In the genomic region with DNA sequence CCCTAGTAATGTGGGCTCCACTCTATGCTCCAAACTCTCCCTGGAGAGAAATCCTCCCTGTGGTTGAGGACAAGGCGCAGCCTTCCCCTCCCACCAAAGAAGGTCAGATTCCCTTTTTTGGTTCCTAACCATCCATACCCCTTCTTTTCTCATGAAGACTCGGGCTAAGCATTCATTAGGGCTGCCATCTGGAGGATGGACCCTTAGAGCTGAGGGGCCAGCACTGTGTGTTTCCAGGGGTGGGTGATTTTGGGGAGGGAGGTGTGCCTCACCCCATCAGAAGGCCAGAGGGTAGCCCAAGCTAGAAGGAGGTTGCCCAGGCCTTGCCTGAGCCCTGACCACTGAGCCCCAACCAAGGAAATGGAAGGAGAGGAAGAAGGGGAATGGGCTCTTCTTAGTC, we compare ENCODE assay signal across 2 cellular contexts.
TF ChIP-seq lines count a peak whose summit lies in the region.

No MANE protein-coding gene starts in this region.

TF ChIP-seq in liver, 16 proteins besides CTCF, POLR2A, EP300 and RAD21 (continued from another document):
- TF ChIP-seq, protein P1, sequence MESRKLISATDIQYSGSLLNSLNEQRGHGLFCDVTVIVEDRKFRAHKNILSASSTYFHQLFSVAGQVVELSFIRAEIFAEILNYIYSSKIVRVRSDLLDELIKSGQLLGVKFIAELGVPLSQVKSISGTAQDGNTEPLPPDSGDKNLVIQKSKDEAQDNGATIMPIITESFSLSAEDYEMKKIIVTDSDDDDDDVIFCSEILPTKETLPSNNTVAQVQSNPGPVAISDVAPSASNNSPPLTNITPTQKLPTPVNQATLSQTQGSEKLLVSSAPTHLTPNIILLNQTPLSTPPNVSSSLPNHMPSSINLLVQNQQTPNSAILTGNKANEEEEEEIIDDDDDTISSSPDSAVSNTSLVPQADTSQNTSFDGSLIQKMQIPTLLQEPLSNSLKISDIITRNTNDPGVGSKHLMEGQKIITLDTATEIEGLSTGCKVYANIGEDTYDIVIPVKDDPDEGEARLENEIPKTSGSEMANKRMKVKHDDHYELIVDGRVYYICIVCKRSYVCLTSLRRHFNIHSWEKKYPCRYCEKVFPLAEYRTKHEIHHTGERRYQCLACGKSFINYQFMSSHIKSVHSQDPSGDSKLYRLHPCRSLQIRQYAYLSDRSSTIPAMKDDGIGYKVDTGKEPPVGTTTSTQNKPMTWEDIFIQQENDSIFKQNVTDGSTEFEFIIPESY (IDR thresholded peaks at IDR 0.05), result no peak
- TF ChIP-seq TAF1 (conservative IDR thresholded peaks at IDR 0.05) (no peak), FOXA2 (IDR thresholded peaks at IDR 0.05) (no peak), JUND (IDR thresholded peaks at IDR 0.05) (no peak), HNF4A (conservative IDR thresholded peaks at IDR 0.05) (no peak), NR2F2 (IDR thresholded peaks at IDR 0.05) (no peak), HNF4G (IDR thresholded peaks at IDR 0.05) (no peak), SP1 (IDR thresholded peaks at IDR 0.05) (no peak), FOXA1 (IDR thresholded peaks at IDR 0.05) (no peak), YY1 (IDR thresholded peaks at IDR 0.05) (no peak), GABPA (IDR thresholded peaks at IDR 0.05 in 1 of 2, conservative IDR thresholded peaks at IDR 0.05 in 1 of 2) (no peak), EGR1 (IDR thresholded peaks at IDR 0.05; ENCODE audit: low read depth in 2 of 2) (no peak)
- TF ChIP-seq, protein P2, sequence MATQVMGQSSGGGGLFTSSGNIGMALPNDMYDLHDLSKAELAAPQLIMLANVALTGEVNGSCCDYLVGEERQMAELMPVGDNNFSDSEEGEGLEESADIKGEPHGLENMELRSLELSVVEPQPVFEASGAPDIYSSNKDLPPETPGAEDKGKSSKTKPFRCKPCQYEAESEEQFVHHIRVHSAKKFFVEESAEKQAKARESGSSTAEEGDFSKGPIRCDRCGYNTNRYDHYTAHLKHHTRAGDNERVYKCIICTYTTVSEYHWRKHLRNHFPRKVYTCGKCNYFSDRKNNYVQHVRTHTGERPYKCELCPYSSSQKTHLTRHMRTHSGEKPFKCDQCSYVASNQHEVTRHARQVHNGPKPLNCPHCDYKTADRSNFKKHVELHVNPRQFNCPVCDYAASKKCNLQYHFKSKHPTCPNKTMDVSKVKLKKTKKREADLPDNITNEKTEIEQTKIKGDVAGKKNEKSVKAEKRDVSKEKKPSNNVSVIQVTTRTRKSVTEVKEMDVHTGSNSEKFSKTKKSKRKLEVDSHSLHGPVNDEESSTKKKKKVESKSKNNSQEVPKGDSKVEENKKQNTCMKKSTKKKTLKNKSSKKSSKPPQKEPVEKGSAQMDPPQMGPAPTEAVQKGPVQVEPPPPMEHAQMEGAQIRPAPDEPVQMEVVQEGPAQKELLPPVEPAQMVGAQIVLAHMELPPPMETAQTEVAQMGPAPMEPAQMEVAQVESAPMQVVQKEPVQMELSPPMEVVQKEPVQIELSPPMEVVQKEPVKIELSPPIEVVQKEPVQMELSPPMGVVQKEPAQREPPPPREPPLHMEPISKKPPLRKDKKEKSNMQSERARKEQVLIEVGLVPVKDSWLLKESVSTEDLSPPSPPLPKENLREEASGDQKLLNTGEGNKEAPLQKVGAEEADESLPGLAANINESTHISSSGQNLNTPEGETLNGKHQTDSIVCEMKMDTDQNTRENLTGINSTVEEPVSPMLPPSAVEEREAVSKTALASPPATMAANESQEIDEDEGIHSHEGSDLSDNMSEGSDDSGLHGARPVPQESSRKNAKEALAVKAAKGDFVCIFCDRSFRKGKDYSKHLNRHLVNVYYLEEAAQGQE (IDR thresholded peaks at IDR 0.05), result no peak
- TF ChIP-seq, protein P3, sequence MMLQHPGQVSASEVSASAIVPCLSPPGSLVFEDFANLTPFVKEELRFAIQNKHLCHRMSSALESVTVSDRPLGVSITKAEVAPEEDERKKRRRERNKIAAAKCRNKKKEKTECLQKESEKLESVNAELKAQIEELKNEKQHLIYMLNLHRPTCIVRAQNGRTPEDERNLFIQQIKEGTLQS (IDR thresholded peaks at IDR 0.05), result no peak
- TF ChIP-seq, protein P4, sequence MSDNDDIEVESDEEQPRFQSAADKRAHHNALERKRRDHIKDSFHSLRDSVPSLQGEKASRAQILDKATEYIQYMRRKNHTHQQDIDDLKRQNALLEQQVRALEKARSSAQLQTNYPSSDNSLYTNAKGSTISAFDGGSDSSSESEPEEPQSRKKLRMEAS (IDR thresholded peaks at IDR 0.05), result no peak
TF ChIP-seq in liver: peak in this region for 0.

TF ChIP-seq in HepG2, 621 proteins besides CTCF, POLR2A, EP300 and RAD21 (continued from another document):
- TF ChIP-seq, protein P5, sequence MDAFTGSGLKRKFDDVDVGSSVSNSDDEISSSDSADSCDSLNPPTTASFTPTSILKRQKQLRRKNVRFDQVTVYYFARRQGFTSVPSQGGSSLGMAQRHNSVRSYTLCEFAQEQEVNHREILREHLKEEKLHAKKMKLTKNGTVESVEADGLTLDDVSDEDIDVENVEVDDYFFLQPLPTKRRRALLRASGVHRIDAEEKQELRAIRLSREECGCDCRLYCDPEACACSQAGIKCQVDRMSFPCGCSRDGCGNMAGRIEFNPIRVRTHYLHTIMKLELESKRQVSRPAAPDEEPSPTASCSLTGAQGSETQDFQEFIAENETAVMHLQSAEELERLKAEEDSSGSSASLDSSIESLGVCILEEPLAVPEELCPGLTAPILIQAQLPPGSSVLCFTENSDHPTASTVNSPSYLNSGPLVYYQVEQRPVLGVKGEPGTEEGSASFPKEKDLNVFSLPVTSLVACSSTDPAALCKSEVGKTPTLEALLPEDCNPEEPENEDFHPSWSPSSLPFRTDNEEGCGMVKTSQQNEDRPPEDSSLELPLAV (CRISPR knock-in tag; conservative IDR thresholded peaks at IDR 0.05; ENCODE audit: low read depth), result no peak
- TF ChIP-seq NFE2L1 (CRISPR knock-in tag; IDR thresholded peaks at IDR 0.05; ENCODE audit: borderline replicate concordance) (no peak), RBM22 (optimal IDR thresholded peaks at IDR 0.05; ENCODE audit: low read length) (no peak), ZSCAN12 (CRISPR knock-in tag; IDR thresholded peaks at IDR 0.05) (no peak), ZNF263 (CRISPR knock-in tag; IDR thresholded peaks at IDR 0.05) (no peak)
